16 cellular contexts compared by ENCODE assay signal in genomic region chr2:19255481-19255880, GRCh38.
"Had no signal": no experiment of that assay in that cellular context is flagged by ENCODE, and none has a peak within 500 bp of the region (broad histone marks: within the 10 kb centered on the region; RNA-seq: fewer than 3 reads in every experiment).

No MANE protein-coding gene starts in this region.

- DNase-seq: activated CD4-positive, alpha-beta memory T cell treated with anti-CD3 and anti-CD28 coated beads, Interleukin-2, amount 10 ng/mL, durations not matched to agents 7 days and 5 days; activated CD4-positive, alpha-beta T cell treated with anti-CD3 and anti-CD28 coated beads for 36 hours; activated CD8-positive, alpha-beta memory T cell treated with anti-CD3 and anti-CD28 coated beads, Interleukin-2, amount 50 U/mL, for 4 hours; activated naive CD4-positive, alpha-beta T cell; aorta; effector CD4-positive, alpha-beta T cell; immature natural killer cell; stimulated activated CD4-positive, alpha-beta T cell treated with anti-CD3 and anti-CD28 coated beads, Interleukin-15, amount 100 ng/mL, for 24 hours; stimulated activated CD4-positive, alpha-beta T cell treated with anti-CD3 and anti-CD28 coated beads, Interleukin-4, amount 100 ng/mL, for 24 hours; stimulated activated naive CD8-positive, alpha-beta T cell treated with anti-CD3 and anti-CD28 coated beads, Interleukin-15, amount 100 ng/mL, for 72 hours; T-helper 1 cell; WERI-Rb-1 had no signal

- ATAC-seq: activated CD4-positive, alpha-beta T cell treated with anti-CD3 and anti-CD28 coated beads for 36 hours; stimulated activated naive CD8-positive, alpha-beta T cell treated with anti-CD3 and anti-CD28 coated beads, Interleukin-15, amount 100 ng/mL, for 72 hours had no signal

- H3K4me3 ChIP-seq: cardiac muscle cell, vagina had no signal

- H3K27me3 ChIP-seq: cardiac muscle cell, vagina had no signal

- H3K27ac ChIP-seq: cardiac muscle cell, vagina, WERI-Rb-1 had no signal

- H3K4me1 ChIP-seq: vagina had no signal

- H3K36me3 ChIP-seq: cardiac muscle cell, vagina, WERI-Rb-1 had no signal

- H3K9me3 ChIP-seq: vagina had no signal

- FAIRE-seq: colon, endothelial cell of umbilical vein had no signal
